ENCODE assay signal across 12 cellular contexts in genomic region chr2:238159676-238160205, GRCh38. TPM values are rescaled to one million over a fixed set of nuclear protein-coding genes. Genes with fewer than 3 reads are reported as not detected.
DNase-seq lines count a peak whose midpoint lies in the region; ATAC-seq and TF ChIP-seq lines count a peak whose summit lies in the region.
"Had no signal": no experiment of that assay in that cellular context is flagged by ENCODE, and none has a peak within 500 bp of the region (broad histone marks: within the 10 kb centered on the region; RNA-seq: fewer than 3 reads in every experiment).

No MANE protein-coding gene starts in this region.

- no peaks in the 10 kb centered on the region for H3K4me1 ChIP-seq in BE2C
- H3K4me1 ChIP-seq in HUES48 (ENCODE audit: control insufficient read depth, insufficient read depth, low read length) = peaks cover 10% of the 10 kb centered on the region
- peaks cover 0 to 28% of the 10 kb centered on the region in 2 donors for H3K4me1 ChIP-seq in left lung

- intact Hi-C loops in left lung (cut with DNase I) = no loop called here

- H3K9me3 Mint-ChIP-seq in activated T-helper 17 cell treated with anti-CD3 and anti-CD28 coated beads, Interleukin-2, amount 50 U/mL, for 72 hours = no peaks in the 10 kb centered on the region
- H3K9me3 Mint-ChIP-seq in memory B cell = no peaks in the 10 kb centered on the region

- peak overlapping the region; percentile 37 for H3K4me3 ChIP-seq in BE2C (ENCODE audit: low read depth, low read length)
- peak overlapping the region; percentile 68 for H3K4me3 ChIP-seq in HUES48 (ENCODE audit: low read depth, low read length)
- no peak overlapping the region for H3K4me3 ChIP-seq in left lung

- DNase-seq in BE2C (peak; percentile 22), memory B cell (ENCODE audit: low spot score in 2 of 2) (no peak), left lung (no peak), activated gamma-delta T cell (lab: John Stamatoyannopoulos, UW) (no peak), NCI-H1417 treated with DMSO at 0.1 percent for 48 hours (lab: John Stamatoyannopoulos, UW) (no peak)
- DNase-seq: midbrain, NCI-H1105, SHP77 treated with DMSO at 0.1 percent for 48 hours, uterus had no signal

- peaks cover 7% of the 10 kb centered on the region for H3K27me3 Mint-ChIP-seq in activated T-helper 17 cell treated with anti-CD3 and anti-CD28 coated beads, Interleukin-2, amount 50 U/mL, for 72 hours
- H3K27me3 Mint-ChIP-seq in memory B cell = peaks cover 6% of the 10 kb centered on the region

- TF ChIP-seq CTCF in BE2C (IDR thresholded peaks at IDR 0.05; ENCODE audit: low read depth, low read length) (no peak), left lung (IDR thresholded peaks at IDR 0.05) (no peak)

- H3K27ac ChIP-seq in HUES48 (ENCODE audit: low read depth, low read length) (no peak overlapping the region), left lung (no peak overlapping the region)
- H3K27ac ChIP-seq: uterus had no signal

- H3K4me1 Mint-ChIP-seq in activated T-helper 17 cell treated with anti-CD3 and anti-CD28 coated beads, Interleukin-2, amount 50 U/mL, for 72 hours = no peaks in the 10 kb centered on the region
- H3K4me1 Mint-ChIP-seq in memory B cell = peaks cover 15% of the 10 kb centered on the region

- ATAC-seq in activated T-helper 17 cell treated with anti-CD3 and anti-CD28 coated beads, Interleukin-2, amount 50 U/mL, for 72 hours (replicated peaks) = no peak
- ATAC-seq in memory B cell (ENCODE audit: low read depth) (no peak), left lung (no peak), HG03025 (IDR thresholded peaks at IDR 0.05; ENCODE audit: low FRiP score, unreplicated experiment) (no peak)

- H3K36me3 ChIP-seq in BE2C = no peaks in the 10 kb centered on the region
- H3K36me3 ChIP-seq in HUES48 (ENCODE audit: control insufficient read depth, insufficient read depth, low read length) = no peaks in the 10 kb centered on the region
- H3K36me3 ChIP-seq in left lung = no peaks in the 10 kb centered on the region
- H3K36me3 ChIP-seq: uterus had no signal

- H3K4me3 Mint-ChIP-seq in activated T-helper 17 cell treated with anti-CD3 and anti-CD28 coated beads, Interleukin-2, amount 50 U/mL, for 72 hours = peak overlapping the region; percentile 60
- H3K4me3 Mint-ChIP-seq in memory B cell = peak overlapping the region; percentile 71

- H3K9me3 ChIP-seq in BE2C (no peaks in the 10 kb centered on the region), HUES48 (ENCODE audit: control insufficient read depth, insufficient read depth, low read length) (no peaks in the 10 kb centered on the region), left lung (no peaks in the 10 kb centered on the region)
- H3K9me3 ChIP-seq: uterus had no signal

- no peaks in the 10 kb centered on the region for H3K36me3 Mint-ChIP-seq in activated T-helper 17 cell treated with anti-CD3 and anti-CD28 coated beads, Interleukin-2, amount 50 U/mL, for 72 hours (ENCODE audit: low read depth)
- H3K36me3 Mint-ChIP-seq in memory B cell = no peaks in the 10 kb centered on the region

- no peak overlapping the region for H3K27ac Mint-ChIP-seq in activated T-helper 17 cell treated with anti-CD3 and anti-CD28 coated beads, Interleukin-2, amount 50 U/mL, for 72 hours
- H3K27ac Mint-ChIP-seq in memory B cell = no peak overlapping the region

- peaks cover 27% of the 10 kb centered on the region for H3K27me3 ChIP-seq in BE2C
- peaks cover 59% of the 10 kb centered on the region for H3K27me3 ChIP-seq in HUES48 (ENCODE audit: control insufficient read depth, insufficient read depth, low read length)
- H3K27me3 ChIP-seq in left lung = peaks cover 32 to 75% of the 10 kb centered on the region in 2 donors

- H3K9ac ChIP-seq in HUES48 (ENCODE audit: low read depth, low read length) = no peak overlapping the region

RNA-seq across cellular contexts. Expression of gene ERFE, which starts 1.0 kb away (rescaled TPM):
- 0.43 TPM for polyA plus RNA-seq in BE2C (2012; ENCODE audit: insufficient read depth, insufficient read length, low read depth)
- not detected for total RNA-seq in activated T-helper 17 cell treated with anti-CD3 and anti-CD28 coated beads, Interleukin-2, amount 50 U/mL, for 72 hours
- 1 to 10 TPM in 1 of 2 donors, under 1 TPM in 1; 0.68 to 1.4 TPM for total RNA-seq in left lung

RNA-seq across cellular contexts. Expression of gene KLHL30, which starts 21.3 kb away (rescaled TPM):
- 1.8 TPM for polyA plus RNA-seq in BE2C (2012; ENCODE audit: insufficient read depth, insufficient read length, low read depth)
- not detected for total RNA-seq in activated T-helper 17 cell treated with anti-CD3 and anti-CD28 coated beads, Interleukin-2, amount 50 U/mL, for 72 hours
- 1 to 10 TPM in 1 of 2 donors, under 1 TPM in 1; 0.96 to 1.0 TPM for total RNA-seq in left lung

RNA-seq across cellular contexts. Expression of gene ILKAP, which starts 43.8 kb away (rescaled TPM):
- polyA plus RNA-seq in BE2C (2012; ENCODE audit: insufficient read depth, insufficient read length, low read depth) = 46.4 TPM
- 10 to 100 TPM; 33.6 to 53.6 TPM for total RNA-seq in activated T-helper 17 cell treated with anti-CD3 and anti-CD28 coated beads, Interleukin-2, amount 50 U/mL, for 72 hours
- 10 to 100 TPM; 30.6 to 40.5 TPM for total RNA-seq in left lung

RNA-seq across cellular contexts. Expression of gene ESPNL, which starts 59.6 kb away (rescaled TPM):
- 0.65 TPM for polyA plus RNA-seq in BE2C (2012; ENCODE audit: insufficient read depth, insufficient read length, low read depth)
- total RNA-seq in activated T-helper 17 cell treated with anti-CD3 and anti-CD28 coated beads, Interleukin-2, amount 50 U/mL, for 72 hours = 1 to 10 TPM in 1 of 2 donors, under 1 TPM in 1; 0.39 to 1.0 TPM
- total RNA-seq in left lung = under 1 TPM; 0.55 to 0.67 TPM

Comparison
In these comparisons a context has a peak if more than half of its experiments do, and no peak if none do; other contexts are left out.
1. H3K4me3 ChIP-seq: peak in BE2C (single experiment) and HUES48 (single experiment); none in left lung (0 of 2).